25 cellular contexts compared by ENCODE assay signal in the genomic region with DNA sequence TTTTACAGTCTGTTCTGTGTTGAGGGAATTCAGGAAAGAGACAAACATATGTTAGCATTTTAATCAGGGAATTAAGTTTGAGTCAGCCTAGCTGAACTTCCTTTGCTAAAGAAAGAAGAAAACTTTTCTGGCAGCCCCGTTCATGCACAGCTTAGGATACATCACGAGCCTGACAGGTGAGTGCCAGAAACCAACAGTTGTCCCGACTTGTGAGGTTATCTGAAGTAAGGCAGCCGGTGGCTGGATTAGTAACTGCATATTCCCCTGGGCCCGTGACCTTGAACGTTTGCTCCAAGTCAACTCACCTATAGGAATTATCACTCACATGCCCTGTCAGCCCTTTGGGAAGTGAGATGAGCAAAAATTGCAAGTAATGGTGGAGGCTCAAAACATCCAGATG. TPM values are rescaled to one million over a fixed set of nuclear protein-coding genes. Genes with fewer than 3 reads are reported as not detected.
A peak's percentile ranks its signal among the peaks of the same experiment; 100 is the strongest.
DNase-seq lines count a peak whose midpoint lies in the region; ATAC-seq and TF ChIP-seq lines count a peak whose summit lies in the region.
"Had no signal": no experiment of that assay in that cellular context is flagged by ENCODE, and none has a peak within 500 bp of the region (broad histone marks: within the 10 kb centered on the region; RNA-seq: fewer than 3 reads in every experiment).

No MANE protein-coding gene starts in this region.

- peak overlapping the region; percentile 64; the same call in 2 of the 3 replicates for H2BK15ac ChIP-seq in IMR-90 (ENCODE audit: low read depth, low read length)

- H3K27ac ChIP-seq in ACC112 (ENCODE audit: low read depth, low read length) (0 out of 2 replicates have a peak overlapping the region, but pooled peaks have one; percentile 0), IMR-90 (ENCODE audit: insufficient read depth, low read length) (peak overlapping the region; percentile 85; the same call in 1 of the 2 replicates)
- H3K27ac ChIP-seq: BLaER1, Peyer's patch, SJSA1 had no signal

- H3K4me3 Mint-ChIP-seq in memory B cell: no peak overlapping the region
- H3K4me3 Mint-ChIP-seq: CD4-positive, alpha-beta T cell; GM23338; IgD-negative memory B cell had no signal

- H3K9me3 Mint-ChIP-seq in memory B cell: no peaks in the 10 kb centered on the region
- H3K9me3 Mint-ChIP-seq: CD4-positive, alpha-beta T cell; GM23338; IgD-negative memory B cell had no signal

- peak overlapping the region; percentile 92 for H2BK5ac ChIP-seq in IMR-90 (ENCODE audit: low read depth, low read length, poor library complexity, severe bottlenecking)

- H3K23ac ChIP-seq in IMR-90 (ENCODE audit: low read depth, low read length): 0 out of 2 replicates have a peak overlapping the region, but pooled peaks have one; percentile 58

- peaks cover 3% of the 10 kb centered on the region; the same call in 1 of the 2 replicates for H4K20me1 ChIP-seq in IMR-90 (ENCODE audit: insufficient read depth, low read length)

- peak overlapping the region; percentile 50; the same call in 1 of the 2 replicates for H3K18ac ChIP-seq in IMR-90 (ENCODE audit: low read depth, low read length)

- in situ Hi-C loops in IMR-90 (cut with MboI; ENCODE audit: low sequenced_read_pairs): loop anchor here (5.0 kb wide), 2 partner anchors 84 to 294 kb away; no protein-coding TSS in a partner anchor

- no peak for TF ChIP-seq CTCF in IMR-90 (conservative IDR thresholded peaks at IDR 0.05; ENCODE audit: low read depth, low read length)

- peak overlapping the region; percentile 73 for H3K14ac ChIP-seq in IMR-90 (replicated peaks; ENCODE audit: low read depth, low read length)

- peaks cover 6% of the 10 kb centered on the region for H3K9me1 ChIP-seq in IMR-90 (ENCODE audit: insufficient read depth, low read length)

- H2AK5ac ChIP-seq in IMR-90 (ENCODE audit: low read depth, low read length): peak overlapping the region; percentile 20

- H3K9me3 ChIP-seq in IMR-90 (ENCODE audit: control insufficient read depth, insufficient read depth, low read length): no peaks in the 10 kb centered on the region
- H3K9me3 ChIP-seq: BLaER1, HAP-1, Peyer's patch, SJSA1 had no signal

- peak overlapping the region; percentile 72 for H2BK120ac ChIP-seq in IMR-90 (ENCODE audit: low read depth, low read length)

- CTCF ChIA-PET in IMR-90 (lab: Yijun Ruan, JAX): interaction anchor here (1.0 to 4.8 kb wide), 2 partner anchors 289 to 293 kb away, joined by 3 to 28 read pairs; no protein-coding TSS in a partner anchor

- H3K79me1 ChIP-seq in IMR-90 (ENCODE audit: low read depth in 1 of 2, low read length in 2 of 2): peaks cover 26 to 62% of the 10 kb centered on the region in 2 experiments

- peak overlapping the region; percentile 8 for H4K5ac ChIP-seq in IMR-90 (ENCODE audit: low read depth, low read length)

- peak overlapping the region; percentile 30; the same call in 1 of the 2 replicates for H3K4ac ChIP-seq in IMR-90 (ENCODE audit: low read depth, low read length)

- H3K36me3 Mint-ChIP-seq in memory B cell: peaks cover 41% of the 10 kb centered on the region

- ATAC-seq in Right ventricle myocardium inferior (peak; percentile 45), IMR-90 (ENCODE audit: low read depth) (no peak), memory B cell (ENCODE audit: low read depth) (no peak)
- ATAC-seq: GM23338 had no signal

- no peak overlapping the region for H3K4me2 ChIP-seq in IMR-90 (ENCODE audit: low read depth, low read length)
- H3K4me2 ChIP-seq: BLaER1, GM23338 had no signal

- H2AFZ ChIP-seq in ACC112 (ENCODE audit: low read length, unreplicated experiment) (no peak overlapping the region), IMR-90 (replicated peaks; ENCODE audit: low read length, poor library complexity) (no peak overlapping the region)
- H2AFZ ChIP-seq: GM23338 had no signal

- H3K36me3 ChIP-seq in ACC112 (ENCODE audit: insufficient read depth, low read length) (peaks cover 47% of the 10 kb centered on the region), IMR-90 (ENCODE audit: control insufficient read depth, insufficient read depth, low read length) (peaks cover 42% of the 10 kb centered on the region)

- intact Hi-C loops in Right ventricle myocardium inferior (cut with DNase I): no loop called here
- intact Hi-C loops in cardiac septum (cut with DNase I): loop anchor here (5.0 kb wide), 2 partner anchors 34 to 89 kb away; a partner anchor contains a TSS
- intact Hi-C loops in IMR-90 (cut with micrococcal nuclease): no loop called here

- TF ChIP-seq POLR2A in IMR-90 (IDR thresholded peaks at IDR 0.05; ENCODE audit: low read depth, low read length): no peak

- BruUV-seq in IMR-90 (replicated peaks; lab: Mats Ljungman, UMichigan): no TSS peak

- peak overlapping the region; percentile 61 for H4K91ac ChIP-seq in IMR-90 (ENCODE audit: insufficient read depth, low read depth, low read length)

- no peak overlapping the region for H3K4me3 ChIP-seq in ACC112 (ENCODE audit: low read depth, low read length)
- H3K4me3 ChIP-seq in IMR-90 (ENCODE audit: insufficient read depth, low read depth, low read length): no peak overlapping the region
- H3K4me3 ChIP-seq: BLaER1, GM23338, HAP-1, Peyer's patch, SJSA1 had no signal

- POLR2A ChIA-PET in IMR-90 (lab: Charles Lee; ENCODE audit: unreplicated experiment): no interaction called here

- dilution Hi-C loops in IMR-90 (cut with HindIII; ENCODE audit: low sequenced_read_pairs, unreplicated experiment): no loop called here

- H3K27me3 Mint-ChIP-seq in memory B cell: no peaks in the 10 kb centered on the region
- H3K27me3 Mint-ChIP-seq: CD4-positive, alpha-beta T cell; IgD-negative memory B cell had no signal

- H3K4me1 ChIP-seq in ACC112 (ENCODE audit: control insufficient read depth, insufficient read depth, low read length, unreplicated experiment): peaks cover 23% of the 10 kb centered on the region
- peaks cover 14% of the 10 kb centered on the region for H3K4me1 ChIP-seq in IMR-90 (ENCODE audit: control insufficient read depth, insufficient read depth, low read length)

- H3K27me3 ChIP-seq in ACC112 (ENCODE audit: insufficient read depth, low read length): no peaks in the 10 kb centered on the region
- no peaks in the 10 kb centered on the region for H3K27me3 ChIP-seq in IMR-90 (ENCODE audit: control insufficient read depth, insufficient read depth, low read length)
- H3K27me3 ChIP-seq: BLaER1, Peyer's patch, SJSA1 had no signal

- no CpG with 5 or more reads among the region's 6 CpGs for WGBS in IMR-90 (ENCODE audit: extremely low coverage in 2 of 2, insufficient read length in 1 of 2), 2 experiments

- peaks cover 6% of the 10 kb centered on the region for H3K79me2 ChIP-seq in ACC112 (ENCODE audit: control insufficient read depth, insufficient read depth, low read length, unreplicated experiment)

- H3K27ac Mint-ChIP-seq in memory B cell: peak overlapping the region; percentile 60
- H3K27ac Mint-ChIP-seq: CD4-positive, alpha-beta T cell; GM23338 had no signal

- H3K9ac ChIP-seq in IMR-90 (ENCODE audit: low read depth, low read length): peak overlapping the region; percentile 67; the same call in 1 of the 2 replicates
- H3K9ac ChIP-seq: BLaER1 had no signal

- H2BK20ac ChIP-seq in IMR-90 (ENCODE audit: low read depth, low read length): peak overlapping the region; percentile 22

- peak overlapping the region; percentile 38 to 43; a peak in 3 of 4 replicates for H4K8ac ChIP-seq in IMR-90 (ENCODE audit: low read depth in 2 of 2, low read length in 2 of 2)

- no peak for TF ChIP-seq RAD21 in IMR-90 (IDR thresholded peaks at IDR 0.05; ENCODE audit: low read length)

- H3K4me1 Mint-ChIP-seq in memory B cell: peaks cover 8% of the 10 kb centered on the region

- DNase-seq in Right ventricle myocardium inferior (ENCODE audit: missing footprints) (no peak), cardiac septum (ENCODE audit: low spot score) (no peak), IMR-90 (no peak), memory B cell (ENCODE audit: low spot score in 2 of 2) (no peak), NCI-H1092 treated with DMSO at 0.1 percent for 48 hours (lab: John Stamatoyannopoulos, UW) (no peak), GM19240 (ENCODE audit: insufficient read length, low spot score) (no peak)
- no peak for DNase-seq in stimulated activated CD4-positive, alpha-beta T cell treated with anti-CD3 and anti-CD28 coated beads, Interleukin-4, amount 100 ng/mL, for 4 hours
- DNase-seq: ACHN; CD4-positive, alpha-beta T cell; COR-L47; DMS 273 treated with DMSO at 0.1 percent for 48 hours; DND-41; NCI-H1694; NCI-H2081; NCI-H2171; NCI-H345; NCI-H524; NCI-H82; Peyer's patch had no signal

- H2AK9ac ChIP-seq in IMR-90 (replicated peaks; ENCODE audit: low read depth, low read length, poor library complexity): peak overlapping the region; percentile 2

- peak overlapping the region; percentile 65; the same call in 1 of the 2 replicates for H3K56ac ChIP-seq in IMR-90 (ENCODE audit: extremely low read depth, insufficient read depth, low read length)

TF ChIP-seq in IMR-90, 13 proteins besides CTCF, POLR2A, EP300 and RAD21 (continues in another document):
- TF ChIP-seq, protein P1, sequence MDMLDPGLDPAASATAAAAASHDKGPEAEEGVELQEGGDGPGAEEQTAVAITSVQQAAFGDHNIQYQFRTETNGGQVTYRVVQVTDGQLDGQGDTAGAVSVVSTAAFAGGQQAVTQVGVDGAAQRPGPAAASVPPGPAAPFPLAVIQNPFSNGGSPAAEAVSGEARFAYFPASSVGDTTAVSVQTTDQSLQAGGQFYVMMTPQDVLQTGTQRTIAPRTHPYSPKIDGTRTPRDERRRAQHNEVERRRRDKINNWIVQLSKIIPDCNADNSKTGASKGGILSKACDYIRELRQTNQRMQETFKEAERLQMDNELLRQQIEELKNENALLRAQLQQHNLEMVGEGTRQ (IDR thresholded peaks at IDR 0.05; ENCODE audit: low read depth, low read length): no peak
- TF ChIP-seq MAFK (IDR thresholded peaks at IDR 0.05; ENCODE audit: low read depth, low read length) (no peak), MXI1 (IDR thresholded peaks at IDR 0.05; ENCODE audit: borderline replicate concordance, low read depth, low read length) (no peak), SMC3 (IDR thresholded peaks at IDR 0.05; ENCODE audit: low read depth, low read length) (no peak), CEBPB (IDR thresholded peaks at IDR 0.05; ENCODE audit: low read depth, low read length) (no peak), BHLHE40 (IDR thresholded peaks at IDR 0.05; ENCODE audit: low read depth, low read length) (no peak), NFE2L2 (IDR thresholded peaks at IDR 0.05; ENCODE audit: low read depth, low read length) (no peak), RFX5 (IDR thresholded peaks at IDR 0.05; ENCODE audit: low read depth, low read length) (no peak)

RNA-seq across cellular contexts. Expression of a gene that starts 24.1 kb away (rescaled TPM):
- 65.7 TPM for total RNA-seq in Right ventricle myocardium inferior
- total RNA-seq in cardiac septum: 70.1 TPM
- 24.6 and 35.6 TPM in 2 replicates for total RNA-seq in IMR-90 (2012; rRNA removed)
- 42.9 and 56.7 TPM in 2 replicates for polyA plus RNA-seq in IMR-90 (2012; rRNA removed)
- polyA plus RNA-seq in IMR-90 (2012; cell fraction: cytosol; rRNA removed): 9.1 and 9.6 TPM in 2 replicates
- 38.8 and 95.6 TPM in 2 replicates for polyA plus RNA-seq in IMR-90 (2012; cell fraction: nucleus; rRNA removed; ENCODE audit: low replicate concordance)

RNA-seq across cellular contexts. Expression of a gene that starts 50.7 kb away (rescaled TPM):
- total RNA-seq in Right ventricle myocardium inferior (3.8 TPM), cardiac septum (0.73 TPM), IMR-90 (2012; rRNA removed) (not detected in 2 replicates)
- not detected in 2 replicates for polyA plus RNA-seq in IMR-90 (2012; rRNA removed)
- not detected in 2 replicates for polyA plus RNA-seq in IMR-90 (2012; cell fraction: cytosol; rRNA removed)
- polyA plus RNA-seq in IMR-90 (2012; cell fraction: nucleus; rRNA removed; ENCODE audit: low replicate concordance): not detected in 2 replicates
- total RNA-seq: GM23338, SJSA1 had no signal
- polyA plus RNA-seq: GM23338 had no signal
